8 cellular contexts compared by ENCODE assay signal in the genomic region with DNA sequence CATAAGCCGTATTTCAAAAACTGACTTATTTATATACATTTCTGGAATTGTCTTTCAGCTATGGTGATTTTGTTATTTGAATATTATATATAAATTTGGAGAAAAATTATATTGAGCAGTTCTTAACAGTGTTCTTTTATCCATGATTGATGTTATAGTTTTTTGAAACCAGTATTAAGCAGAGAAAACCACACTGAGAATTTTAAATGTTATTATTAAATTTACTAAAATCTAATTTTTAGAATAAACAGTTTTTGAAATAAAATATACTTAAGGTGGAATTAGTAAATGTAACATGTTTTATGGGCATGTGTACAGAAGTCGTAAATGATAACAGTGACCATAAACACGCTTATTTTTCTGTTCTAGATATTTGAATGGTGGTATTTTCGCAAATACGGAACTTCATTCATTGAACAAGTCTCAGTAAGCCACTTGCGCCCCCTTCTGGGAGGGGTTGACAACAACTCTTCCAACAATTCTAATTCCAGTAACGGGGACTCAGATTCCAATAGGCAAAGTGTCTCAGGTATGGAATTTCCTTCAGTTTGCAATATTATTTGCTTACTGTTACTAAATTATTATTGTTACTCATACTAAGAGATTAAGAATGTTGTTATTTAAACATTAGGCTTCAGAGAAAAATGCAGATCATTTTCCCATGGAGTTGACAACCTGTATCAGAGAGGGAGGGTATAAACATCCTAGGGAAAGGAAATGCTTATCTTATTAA.
DNase-seq lines count a peak whose midpoint lies in the region; ATAC-seq and TF ChIP-seq lines count a peak whose summit lies in the region.

No MANE protein-coding gene starts in this region.

- no peaks in the 10 kb centered on the region for H3K36me3 ChIP-seq in WERI-Rb-1

- H3K27ac ChIP-seq in WERI-Rb-1 = no peak overlapping the region

- DNase-seq in AG10803 (ENCODE audit: low read depth) = peak; percentile 71
- peak; percentile 84 to 85 for DNase-seq in NCI-H2081 (lab: John Stamatoyannopoulos, UW)
- DNase-seq in WERI-Rb-1 = peak; percentile 72
- peak; percentile 62 for DNase-seq in central memory CD4-positive, alpha-beta T cell
- peak; percentile 68 for DNase-seq in kidney glomerular epithelial cell (lab: John Stamatoyannopoulos, UW)
- DNase-seq in stimulated activated CD4-positive, alpha-beta T cell treated with anti-CD3 and anti-CD28 coated beads, Interleukin-2, amount 100 ng/mL, for 48 hours = peak; percentile 73 to 83

- TF ChIP-seq CTCF in AG10803 (conservative IDR thresholded peaks at IDR 0.05; ENCODE audit: low read length) (peak; percentile 96), WERI-Rb-1 (IDR thresholded peaks at IDR 0.05; ENCODE audit: low read depth, low read length) (peak; percentile 66)

- H3K9me3 ChIP-seq in WERI-Rb-1 (ENCODE audit: severe bottlenecking) = no peaks in the 10 kb centered on the region

- H3K27me3 ChIP-seq in WERI-Rb-1 (ENCODE audit: insufficient read depth, low read depth, severe bottlenecking) = peaks cover 52% of the 10 kb centered on the region

- H3K4me3 ChIP-seq in AG10803 (ENCODE audit: low read length) (no peak overlapping the region), WERI-Rb-1 (ENCODE audit: low read depth, low read length) (no peak overlapping the region)

- ATAC-seq in GM19395 (IDR thresholded peaks at IDR 0.05; ENCODE audit: unreplicated experiment) (peak; percentile 56), GM21529 (IDR thresholded peaks at IDR 0.05; ENCODE audit: unreplicated experiment) (no peak)
